Comparison of ENCODE assay signal across 8 cellular contexts in genomic region chr16:89815639-89816348, GRCh38. TPM values are rescaled to one million over a fixed set of nuclear protein-coding genes. Genes with fewer than 3 reads are reported as not detected.
DNase-seq lines count a peak whose midpoint lies in the region; ATAC-seq and TF ChIP-seq lines count a peak whose summit lies in the region.

No MANE protein-coding gene starts in this region.

- peaks cover 7% of the 10 kb centered on the region for H3K79me2 ChIP-seq in trophoblast cell (ENCODE audit: control insufficient read depth, insufficient read depth, low read length, poor library complexity)

- peaks cover 27% of the 10 kb centered on the region for H3K36me3 ChIP-seq in RWPE2 (ENCODE audit: low read depth)
- H3K36me3 ChIP-seq in trophoblast cell (ENCODE audit: control insufficient read depth in 1 of 2, insufficient read depth in 2 of 2, low read length in 2 of 2), result peaks cover 4 to 5% of the 10 kb centered on the region in 2 experiments

- H3K27me3 ChIP-seq in RWPE2 (ENCODE audit: insufficient read depth, poor library complexity, severe bottlenecking) (no peaks in the 10 kb centered on the region), trophoblast cell (ENCODE audit: insufficient read depth, low read length) (no peaks in the 10 kb centered on the region)

- H3K9ac ChIP-seq in trophoblast cell (ENCODE audit: low read length), result peak overlapping the region; percentile 68

- H3K14ac ChIP-seq in trophoblast cell (ENCODE audit: low read length), result peak overlapping the region; percentile 73

- peak; percentile 21 for ATAC-seq in HG02973 (IDR thresholded peaks at IDR 0.05; ENCODE audit: unreplicated experiment)
- ATAC-seq in RWPE2 (ENCODE audit: low read depth), result peak; percentile 7; the same call in 1 of the 3 replicates

- peak overlapping the region; percentile 88 for H3K4me2 ChIP-seq in trophoblast cell (ENCODE audit: low read length)

- H3K4me3 ChIP-seq in RWPE2 (ENCODE audit: severe bottlenecking) (peak overlapping the region; percentile 94), epithelial cell of esophagus (ENCODE audit: low read length) (peak overlapping the region; percentile 63), trophoblast cell (ENCODE audit: low read depth, low read length) (peak overlapping the region; percentile 85)

- peak overlapping the region; percentile 39 for H2BK5ac ChIP-seq in trophoblast cell (ENCODE audit: low read depth, low read length, poor library complexity)

- peak overlapping the region; percentile 79 for H2AFZ ChIP-seq in trophoblast cell (ENCODE audit: insufficient read depth, low read length, poor library complexity)

- H3K27ac ChIP-seq in 22Rv1 (peak overlapping the region; percentile 90), RWPE2 (ENCODE audit: poor library complexity, severe bottlenecking) (peak overlapping the region; percentile 52), trophoblast cell (ENCODE audit: low read depth, low read length) (peak overlapping the region; percentile 26)

- H3K23ac ChIP-seq in trophoblast cell (ENCODE audit: low read length), result no peak overlapping the region

- no peak overlapping the region for H2AK5ac ChIP-seq in trophoblast cell (ENCODE audit: low read length)

- peak overlapping the region; percentile 22 for H4K12ac ChIP-seq in trophoblast cell (ENCODE audit: low read depth, low read length)

- peak overlapping the region; percentile 81 for H2BK120ac ChIP-seq in trophoblast cell (ENCODE audit: insufficient read depth, low read length, poor library complexity)

- TF ChIP-seq CTCF in 22Rv1 (IDR thresholded peaks at IDR 0.05), result no peak
- TF ChIP-seq CTCF in GM13977 (IDR thresholded peaks at IDR 0.05; ENCODE audit: extremely low read depth, insufficient read depth, missing control alignments), result no peak
- TF ChIP-seq CTCF in RWPE2 (IDR thresholded peaks at IDR 0.05; ENCODE audit: poor library complexity, severe bottlenecking), result no peak
- no peak for TF ChIP-seq CTCF in epithelial cell of esophagus (IDR thresholded peaks at IDR 0.05; ENCODE audit: insufficient read depth, low read depth, low read length, missing control alignments)

- H4K8ac ChIP-seq in trophoblast cell (ENCODE audit: low read depth, low read length), result peak overlapping the region; percentile 22

- no CpG with 5 or more reads among the region's 65 CpGs for WGBS in trophoblast cell (ENCODE audit: extremely low coverage, insufficient coverage, insufficient read length)

- H2BK12ac ChIP-seq in trophoblast cell (ENCODE audit: low read length), result no peak overlapping the region

- H4K91ac ChIP-seq in trophoblast cell (ENCODE audit: low read depth, low read length), result peak overlapping the region; percentile 50

- in situ Hi-C loops in GM13977 (cut with MboI; ENCODE audit: low pct_unique_long_range_greater_than_20kb, low sequenced_read_pairs, unreplicated experiment), result no loop called here

- peak overlapping the region; percentile 85 for H3K4ac ChIP-seq in trophoblast cell (ENCODE audit: low read depth, low read length)

- H3K18ac ChIP-seq in trophoblast cell (ENCODE audit: low read length), result peak overlapping the region; percentile 61

- H3K9me3 ChIP-seq in RWPE2 (ENCODE audit: severe bottlenecking) (no peaks in the 10 kb centered on the region), trophoblast cell (ENCODE audit: insufficient read depth, low read depth, low read length) (no peaks in the 10 kb centered on the region)

- H3K4me1 ChIP-seq in RWPE2 (ENCODE audit: insufficient read depth, poor library complexity, severe bottlenecking) (peaks cover 4% of the 10 kb centered on the region), trophoblast cell (ENCODE audit: control insufficient read depth in 1 of 2, insufficient read depth in 2 of 2, low read length in 2 of 2) (peaks cover 4 to 6% of the 10 kb centered on the region in 2 experiments)

- peaks cover 7% of the 10 kb centered on the region for H3K79me1 ChIP-seq in trophoblast cell (ENCODE audit: low read length)

- DNase-seq in GM13977 (ENCODE audit: low spot score), result peak; percentile 60
- no peak for DNase-seq in RWPE2 (ENCODE audit: low spot score)
- no peak for DNase-seq in epithelial cell of esophagus (ENCODE audit: low read depth)
- DNase-seq in trophoblast cell, result peak in 1 of 2 donors; percentile 33
- DNase-seq in GM19240 (ENCODE audit: insufficient read length, low spot score), result no peak
- no peak for DNase-seq in NCI-H524 treated with DMSO at 0.1 percent for 48 hours (lab: John Stamatoyannopoulos, UW)

RNA-seq across cellular contexts. Expression of gene FANCA, which starts 0.7 kb away (rescaled TPM):
- polyA plus RNA-seq in trophoblast cell (2013), result 31.2 TPM in 2 replicates

RNA-seq across cellular contexts. Expression of gene SPIRE2, which starts 12.5 kb away (rescaled TPM):
- polyA plus RNA-seq in trophoblast cell (2013), result 41.1 and 43.3 TPM in 2 replicates

RNA-seq across cellular contexts. Expression of gene TCF25, which starts 57.6 kb away (rescaled TPM):
- polyA plus RNA-seq in trophoblast cell (2013), result 163 and 166 TPM in 2 replicates

Comparison
In these comparisons a context has a peak if more than half of its experiments do, and no peak if none do; other contexts are left out.
1. H3K27ac ChIP-seq: peak in every context shown above with its lines; median percentile 90 in 22Rv1; 52 in RWPE2; 26 in trophoblast cell.